Comparison of ENCODE assay signal across 1 cellular context in the genomic region with DNA sequence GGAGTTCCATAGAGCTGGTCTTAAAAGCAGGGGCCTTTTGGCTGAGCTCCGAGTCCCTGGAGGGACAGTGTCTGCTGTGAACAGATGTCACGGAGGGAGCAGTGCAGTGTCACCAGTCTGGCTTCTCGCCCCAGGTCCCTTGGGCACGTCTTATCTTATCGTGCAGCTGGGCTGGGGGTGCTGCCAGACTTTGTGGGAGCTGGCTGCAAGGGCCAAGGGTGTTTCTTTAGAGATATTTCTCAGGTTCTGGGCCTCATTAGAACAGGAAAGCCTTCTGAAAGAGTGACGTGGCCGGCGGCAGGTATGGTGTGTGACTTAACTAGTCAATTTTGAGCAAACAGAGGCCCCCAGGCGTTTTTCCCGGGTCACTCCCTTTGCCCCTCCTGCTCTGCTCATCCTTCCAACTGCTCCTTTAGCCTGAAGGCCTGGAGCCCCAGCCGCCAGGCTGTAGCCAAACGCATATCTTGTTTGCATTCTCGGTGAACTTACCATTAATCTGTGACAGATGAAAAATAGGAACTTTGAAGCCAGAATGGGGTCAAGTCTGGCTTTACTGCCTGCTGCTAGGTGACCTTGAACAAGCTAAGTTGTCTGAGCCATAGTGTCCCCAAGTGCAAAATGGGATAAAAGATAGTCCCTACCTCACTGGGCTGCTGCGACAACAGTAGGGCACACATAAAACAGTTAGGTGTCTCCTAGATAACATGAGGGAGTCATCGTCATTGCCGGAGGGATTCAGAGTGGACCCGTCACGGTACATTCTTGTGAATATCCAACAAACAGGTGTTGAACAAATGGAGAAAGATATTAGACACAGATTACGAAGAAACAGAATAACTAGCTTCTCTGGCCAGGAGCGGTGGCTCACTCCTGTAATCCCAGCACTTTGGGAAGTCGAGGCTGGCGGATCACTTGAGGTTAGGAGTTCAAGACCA.
TF ChIP-seq lines count a peak whose summit lies in the region.

No MANE protein-coding gene starts in this region.

TF ChIP-seq in H1, 55 proteins besides CTCF, POLR2A, EP300 and RAD21 (continued from another document):
- TF ChIP-seq, protein P1, sequence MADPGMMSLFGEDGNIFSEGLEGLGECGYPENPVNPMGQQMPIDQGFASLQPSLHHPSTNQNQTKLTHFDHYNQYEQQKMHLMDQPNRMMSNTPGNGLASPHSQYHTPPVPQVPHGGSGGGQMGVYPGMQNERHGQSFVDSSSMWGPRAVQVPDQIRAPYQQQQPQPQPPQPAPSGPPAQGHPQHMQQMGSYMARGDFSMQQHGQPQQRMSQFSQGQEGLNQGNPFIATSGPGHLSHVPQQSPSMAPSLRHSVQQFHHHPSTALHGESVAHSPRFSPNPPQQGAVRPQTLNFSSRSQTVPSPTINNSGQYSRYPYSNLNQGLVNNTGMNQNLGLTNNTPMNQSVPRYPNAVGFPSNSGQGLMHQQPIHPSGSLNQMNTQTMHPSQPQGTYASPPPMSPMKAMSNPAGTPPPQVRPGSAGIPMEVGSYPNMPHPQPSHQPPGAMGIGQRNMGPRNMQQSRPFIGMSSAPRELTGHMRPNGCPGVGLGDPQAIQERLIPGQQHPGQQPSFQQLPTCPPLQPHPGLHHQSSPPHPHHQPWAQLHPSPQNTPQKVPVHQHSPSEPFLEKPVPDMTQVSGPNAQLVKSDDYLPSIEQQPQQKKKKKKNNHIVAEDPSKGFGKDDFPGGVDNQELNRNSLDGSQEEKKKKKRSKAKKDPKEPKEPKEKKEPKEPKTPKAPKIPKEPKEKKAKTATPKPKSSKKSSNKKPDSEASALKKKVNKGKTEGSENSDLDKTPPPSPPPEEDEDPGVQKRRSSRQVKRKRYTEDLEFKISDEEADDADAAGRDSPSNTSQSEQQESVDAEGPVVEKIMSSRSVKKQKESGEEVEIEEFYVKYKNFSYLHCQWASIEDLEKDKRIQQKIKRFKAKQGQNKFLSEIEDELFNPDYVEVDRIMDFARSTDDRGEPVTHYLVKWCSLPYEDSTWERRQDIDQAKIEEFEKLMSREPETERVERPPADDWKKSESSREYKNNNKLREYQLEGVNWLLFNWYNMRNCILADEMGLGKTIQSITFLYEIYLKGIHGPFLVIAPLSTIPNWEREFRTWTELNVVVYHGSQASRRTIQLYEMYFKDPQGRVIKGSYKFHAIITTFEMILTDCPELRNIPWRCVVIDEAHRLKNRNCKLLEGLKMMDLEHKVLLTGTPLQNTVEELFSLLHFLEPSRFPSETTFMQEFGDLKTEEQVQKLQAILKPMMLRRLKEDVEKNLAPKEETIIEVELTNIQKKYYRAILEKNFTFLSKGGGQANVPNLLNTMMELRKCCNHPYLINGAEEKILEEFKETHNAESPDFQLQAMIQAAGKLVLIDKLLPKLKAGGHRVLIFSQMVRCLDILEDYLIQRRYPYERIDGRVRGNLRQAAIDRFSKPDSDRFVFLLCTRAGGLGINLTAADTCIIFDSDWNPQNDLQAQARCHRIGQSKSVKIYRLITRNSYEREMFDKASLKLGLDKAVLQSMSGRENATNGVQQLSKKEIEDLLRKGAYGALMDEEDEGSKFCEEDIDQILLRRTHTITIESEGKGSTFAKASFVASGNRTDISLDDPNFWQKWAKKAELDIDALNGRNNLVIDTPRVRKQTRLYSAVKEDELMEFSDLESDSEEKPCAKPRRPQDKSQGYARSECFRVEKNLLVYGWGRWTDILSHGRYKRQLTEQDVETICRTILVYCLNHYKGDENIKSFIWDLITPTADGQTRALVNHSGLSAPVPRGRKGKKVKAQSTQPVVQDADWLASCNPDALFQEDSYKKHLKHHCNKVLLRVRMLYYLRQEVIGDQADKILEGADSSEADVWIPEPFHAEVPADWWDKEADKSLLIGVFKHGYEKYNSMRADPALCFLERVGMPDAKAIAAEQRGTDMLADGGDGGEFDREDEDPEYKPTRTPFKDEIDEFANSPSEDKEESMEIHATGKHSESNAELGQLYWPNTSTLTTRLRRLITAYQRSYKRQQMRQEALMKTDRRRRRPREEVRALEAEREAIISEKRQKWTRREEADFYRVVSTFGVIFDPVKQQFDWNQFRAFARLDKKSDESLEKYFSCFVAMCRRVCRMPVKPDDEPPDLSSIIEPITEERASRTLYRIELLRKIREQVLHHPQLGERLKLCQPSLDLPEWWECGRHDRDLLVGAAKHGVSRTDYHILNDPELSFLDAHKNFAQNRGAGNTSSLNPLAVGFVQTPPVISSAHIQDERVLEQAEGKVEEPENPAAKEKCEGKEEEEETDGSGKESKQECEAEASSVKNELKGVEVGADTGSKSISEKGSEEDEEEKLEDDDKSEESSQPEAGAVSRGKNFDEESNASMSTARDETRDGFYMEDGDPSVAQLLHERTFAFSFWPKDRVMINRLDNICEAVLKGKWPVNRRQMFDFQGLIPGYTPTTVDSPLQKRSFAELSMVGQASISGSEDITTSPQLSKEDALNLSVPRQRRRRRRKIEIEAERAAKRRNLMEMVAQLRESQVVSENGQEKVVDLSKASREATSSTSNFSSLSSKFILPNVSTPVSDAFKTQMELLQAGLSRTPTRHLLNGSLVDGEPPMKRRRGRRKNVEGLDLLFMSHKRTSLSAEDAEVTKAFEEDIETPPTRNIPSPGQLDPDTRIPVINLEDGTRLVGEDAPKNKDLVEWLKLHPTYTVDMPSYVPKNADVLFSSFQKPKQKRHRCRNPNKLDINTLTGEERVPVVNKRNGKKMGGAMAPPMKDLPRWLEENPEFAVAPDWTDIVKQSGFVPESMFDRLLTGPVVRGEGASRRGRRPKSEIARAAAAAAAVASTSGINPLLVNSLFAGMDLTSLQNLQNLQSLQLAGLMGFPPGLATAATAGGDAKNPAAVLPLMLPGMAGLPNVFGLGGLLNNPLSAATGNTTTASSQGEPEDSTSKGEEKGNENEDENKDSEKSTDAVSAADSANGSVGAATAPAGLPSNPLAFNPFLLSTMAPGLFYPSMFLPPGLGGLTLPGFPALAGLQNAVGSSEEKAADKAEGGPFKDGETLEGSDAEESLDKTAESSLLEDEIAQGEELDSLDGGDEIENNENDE (IDR thresholded peaks at IDR 0.05; ENCODE audit: insufficient replicate concordance, low read length), result no peak
- TF ChIP-seq CBX5 (IDR thresholded peaks at IDR 0.05; ENCODE audit: low read depth, low read length) (no peak), CBX8 (IDR thresholded peaks at IDR 0.05; ENCODE audit: borderline replicate concordance, low read depth, low read length) (no peak)
